In the genomic region with DNA sequence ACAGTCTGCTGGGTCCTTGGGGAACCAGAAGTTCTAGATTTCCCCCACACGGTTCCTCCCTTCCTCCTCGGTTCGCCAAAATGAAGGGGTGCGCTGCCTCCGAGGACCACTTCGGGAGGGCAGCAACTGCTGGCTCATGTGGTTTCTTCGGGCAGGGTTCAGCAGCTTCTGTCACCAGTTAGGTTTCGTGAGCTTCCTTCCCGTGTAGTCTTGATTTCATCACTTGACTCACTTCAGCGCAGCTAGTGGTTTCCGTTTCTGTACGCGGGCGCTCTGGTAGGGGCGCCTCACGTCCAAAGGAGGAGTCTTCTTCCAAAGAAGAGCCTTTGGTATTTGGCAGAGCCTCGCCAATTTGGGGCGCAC, we compare ENCODE assay signal across 2 cellular contexts.
TF ChIP-seq lines count a peak whose summit lies in the region.

No MANE protein-coding gene starts in this region.

TF ChIP-seq in GM23338, 12 proteins besides CTCF, POLR2A, EP300 and RAD21:
- 0 out of 2 replicates have a peak, but pooled peaks have one; percentile 15 for TF ChIP-seq ZNF114 (CRISPR knock-in tag; IDR thresholded peaks at IDR 0.05)
- no peak for TF ChIP-seq CREB1 (CRISPR knock-in tag; IDR thresholded peaks at IDR 0.05; ENCODE audit: low read depth)
- TF ChIP-seq, protein P1, sequence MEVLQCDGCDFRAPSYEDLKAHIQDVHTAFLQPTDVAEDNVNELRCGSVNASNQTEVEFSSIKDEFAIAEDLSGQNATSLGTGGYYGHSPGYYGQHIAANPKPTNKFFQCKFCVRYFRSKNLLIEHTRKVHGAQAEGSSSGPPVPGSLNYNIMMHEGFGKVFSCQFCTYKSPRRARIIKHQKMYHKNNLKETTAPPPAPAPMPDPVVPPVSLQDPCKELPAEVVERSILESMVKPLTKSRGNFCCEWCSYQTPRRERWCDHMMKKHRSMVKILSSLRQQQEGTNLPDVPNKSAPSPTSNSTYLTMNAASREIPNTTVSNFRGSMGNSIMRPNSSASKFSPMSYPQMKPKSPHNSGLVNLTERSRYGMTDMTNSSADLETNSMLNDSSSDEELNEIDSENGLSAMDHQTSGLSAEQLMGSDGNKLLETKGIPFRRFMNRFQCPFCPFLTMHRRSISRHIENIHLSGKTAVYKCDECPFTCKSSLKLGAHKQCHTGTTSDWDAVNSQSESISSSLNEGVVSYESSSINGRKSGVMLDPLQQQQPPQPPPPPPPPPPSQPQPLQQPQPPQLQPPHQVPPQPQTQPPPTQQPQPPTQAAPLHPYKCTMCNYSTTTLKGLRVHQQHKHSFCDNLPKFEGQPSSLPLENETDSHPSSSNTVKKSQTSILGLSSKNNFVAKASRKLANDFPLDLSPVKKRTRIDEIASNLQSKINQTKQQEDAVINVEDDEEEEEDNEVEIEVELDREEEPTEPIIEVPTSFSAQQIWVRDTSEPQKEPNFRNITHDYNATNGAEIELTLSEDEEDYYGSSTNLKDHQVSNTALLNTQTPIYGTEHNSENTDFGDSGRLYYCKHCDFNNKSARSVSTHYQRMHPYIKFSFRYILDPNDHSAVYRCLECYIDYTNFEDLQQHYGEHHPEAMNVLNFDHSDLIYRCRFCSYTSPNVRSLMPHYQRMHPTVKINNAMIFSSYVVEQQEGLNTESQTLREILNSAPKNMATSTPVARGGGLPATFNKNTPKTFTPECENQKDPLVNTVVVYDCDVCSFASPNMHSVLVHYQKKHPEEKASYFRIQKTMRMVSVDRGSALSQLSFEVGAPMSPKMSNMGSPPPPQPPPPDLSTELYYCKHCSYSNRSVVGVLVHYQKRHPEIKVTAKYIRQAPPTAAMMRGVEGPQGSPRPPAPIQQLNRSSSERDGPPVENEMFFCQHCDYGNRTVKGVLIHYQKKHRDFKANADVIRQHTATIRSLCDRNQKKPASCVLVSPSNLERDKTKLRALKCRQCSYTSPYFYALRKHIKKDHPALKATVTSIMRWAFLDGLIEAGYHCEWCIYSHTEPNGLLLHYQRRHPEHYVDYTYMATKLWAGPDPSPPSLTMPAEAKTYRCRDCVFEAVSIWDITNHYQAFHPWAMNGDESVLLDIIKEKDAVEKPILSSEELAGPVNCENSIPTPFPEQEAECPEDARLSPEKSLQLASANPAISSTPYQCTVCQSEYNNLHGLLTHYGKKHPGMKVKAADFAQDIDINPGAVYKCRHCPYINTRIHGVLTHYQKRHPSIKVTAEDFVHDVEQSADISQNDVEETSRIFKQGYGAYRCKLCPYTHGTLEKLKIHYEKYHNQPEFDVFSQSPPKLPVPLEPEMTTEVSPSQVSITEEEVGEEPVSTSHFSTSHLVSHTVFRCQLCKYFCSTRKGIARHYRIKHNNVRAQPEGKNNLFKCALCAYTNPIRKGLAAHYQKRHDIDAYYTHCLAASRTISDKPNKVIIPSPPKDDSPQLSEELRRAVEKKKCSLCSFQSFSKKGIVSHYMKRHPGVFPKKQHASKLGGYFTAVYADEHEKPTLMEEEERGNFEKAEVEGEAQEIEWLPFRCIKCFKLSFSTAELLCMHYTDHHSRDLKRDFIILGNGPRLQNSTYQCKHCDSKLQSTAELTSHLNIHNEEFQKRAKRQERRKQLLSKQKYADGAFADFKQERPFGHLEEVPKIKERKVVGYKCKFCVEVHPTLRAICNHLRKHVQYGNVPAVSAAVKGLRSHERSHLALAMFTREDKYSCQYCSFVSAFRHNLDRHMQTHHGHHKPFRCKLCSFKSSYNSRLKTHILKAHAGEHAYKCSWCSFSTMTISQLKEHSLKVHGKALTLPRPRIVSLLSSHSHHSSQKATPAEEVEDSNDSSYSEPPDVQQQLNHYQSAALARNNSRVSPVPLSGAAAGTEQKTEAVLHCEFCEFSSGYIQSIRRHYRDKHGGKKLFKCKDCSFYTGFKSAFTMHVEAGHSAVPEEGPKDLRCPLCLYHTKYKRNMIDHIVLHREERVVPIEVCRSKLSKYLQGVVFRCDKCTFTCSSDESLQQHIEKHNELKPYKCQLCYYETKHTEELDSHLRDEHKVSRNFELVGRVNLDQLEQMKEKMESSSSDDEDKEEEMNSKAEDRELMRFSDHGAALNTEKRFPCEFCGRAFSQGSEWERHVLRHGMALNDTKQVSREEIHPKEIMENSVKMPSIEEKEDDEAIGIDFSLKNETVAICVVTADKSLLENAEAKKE (CRISPR knock-in tag; IDR thresholded peaks at IDR 0.05): peak; percentile 79

TF ChIP-seq in endothelial cell of umbilical vein, 7 proteins besides CTCF, POLR2A, EP300 and RAD21:
- no peak for TF ChIP-seq MYC (IDR thresholded peaks at IDR 0.05; ENCODE audit: low read depth, low read length)
